ENCODE assay signal across 11 cellular contexts in genomic region chr11:45503311-45503710, GRCh38.
"Had no signal": no experiment of that assay in that cellular context is flagged by ENCODE, and none has a peak within 500 bp of the region (broad histone marks: within the 10 kb centered on the region; RNA-seq: fewer than 3 reads in every experiment).

No MANE protein-coding gene starts in this region.

- H3K4me3 Mint-ChIP-seq: GM23338, H9, HFFc6 had no signal

- H3K4me1 ChIP-seq: HAP-1 had no signal

- H3K9ac ChIP-seq: GM23248 had no signal

- H3K36me3 ChIP-seq: HAP-1 had no signal

- H3K27ac ChIP-seq: GM23248 had no signal

- H3K4me2 ChIP-seq: GM23338 had no signal

- ATAC-seq: GM23338, HCT116 had no signal

- DNase-seq: GM23248, GOT3, H7, H9, HCEC 1CT, HFFc6 had no signal

- FAIRE-seq: H1, H54 had no signal

- H3K9me3 Mint-ChIP-seq: H9, HFFc6 had no signal

- H3K27ac Mint-ChIP-seq: GM23338, H9, HFFc6 had no signal

- H2AFZ ChIP-seq: GM23248, GM23338 had no signal

- H3K4me3 ChIP-seq: GM23248, GM23338, HAP-1 had no signal

- H3K9me3 ChIP-seq: HAP-1 had no signal
